Comparison of ENCODE assay signal across 8 cellular contexts in genomic region chr3:9400626-9401025, GRCh38.
A peak's percentile ranks its signal among the peaks of the same experiment; 100 is the strongest.
DNase-seq lines count a peak whose midpoint lies in the region; TF ChIP-seq lines count a peak whose summit lies in the region.

No MANE protein-coding gene starts in this region.

- peak overlapping the region; percentile 93 for H3K4me2 ChIP-seq in BLaER1

- H3K27ac ChIP-seq in BLaER1 = no peak overlapping the region
- H3K27ac ChIP-seq in HL-60 (replicated peaks) = no peak overlapping the region
- peak overlapping the region; percentile 75 for H3K27ac ChIP-seq in muscle layer of colon (ENCODE audit: low read depth, low read length)

- peak overlapping the region; percentile 90; the same call in 1 of the 2 replicates for H3K4me3 ChIP-seq in BLaER1
- H3K4me3 ChIP-seq in HL-60 (replicated peaks; ENCODE audit: insufficient read depth, low read length) = 0 out of 2 replicates have a peak overlapping the region, but pooled peaks have one; percentile 74
- peak overlapping the region; percentile 8 for H3K4me3 ChIP-seq in astrocyte of the spinal cord (ENCODE audit: low read depth, low read length)
- peak overlapping the region in 1 of 2 donors; percentile 33 for H3K4me3 ChIP-seq in muscle layer of colon (ENCODE audit: low read depth in 1 of 2, low read length in 2 of 2)

- peaks cover 84% of the 10 kb centered on the region for H4K20me1 ChIP-seq in BLaER1

- H3K4me1 ChIP-seq in BLaER1 = peaks cover 53% of the 10 kb centered on the region
- H3K4me1 ChIP-seq in muscle layer of colon (ENCODE audit: insufficient read depth, low read length) = peaks cover 57% of the 10 kb centered on the region

- no peak for TF ChIP-seq CTCF in HL-60 (IDR thresholded peaks at IDR 0.05; ENCODE audit: insufficient read depth, low read length)
- no peak for TF ChIP-seq CTCF in astrocyte of the spinal cord (IDR thresholded peaks at IDR 0.05; ENCODE audit: low read depth, low read length)

- in situ Hi-C loops in astrocyte of the spinal cord (cut with HindIII; ENCODE audit: low sequenced_read_pairs) = no loop called here

- peak overlapping the region; percentile 63; the same call in 1 of the 2 replicates for H3K9ac ChIP-seq in BLaER1
- peak overlapping the region; percentile 22 for H3K9ac ChIP-seq in muscle layer of colon (ENCODE audit: low read length)

- DNase-seq in HL-60 (ENCODE audit: low read depth in 1 of 2, low spot score in 1 of 2) (no peak), astrocyte of the spinal cord (ENCODE audit: low read depth, low spot score) (no peak), NCI-H1092 treated with DMSO at 0.1 percent for 48 hours (lab: John Stamatoyannopoulos, UW) (no peak), iPS-NIHi11 (ENCODE audit: low spot score) (no peak), pons (ENCODE audit: low spot score) (no peak), medulla oblongata (ENCODE audit: extremely low spot score) (no peak)

- H3K27me3 ChIP-seq in BLaER1 = no peaks in the 10 kb centered on the region
- no peaks in the 10 kb centered on the region for H3K27me3 ChIP-seq in HL-60 (ENCODE audit: insufficient read depth, poor library complexity, severe bottlenecking)
- H3K27me3 ChIP-seq in muscle layer of colon (ENCODE audit: control insufficient read depth in 1 of 2, insufficient read depth in 2 of 2, low read length in 2 of 2) = no peaks in the 10 kb centered on the region

- H3K9me3 ChIP-seq in BLaER1 (no peaks in the 10 kb centered on the region), muscle layer of colon (ENCODE audit: low read length) (no peaks in the 10 kb centered on the region)

- H3K36me3 ChIP-seq in BLaER1 (peaks cover 7% of the 10 kb centered on the region; the same call in 1 of the 2 replicates), muscle layer of colon (ENCODE audit: insufficient read depth, low read length) (no peaks in the 10 kb centered on the region)
